In the genomic region with DNA sequence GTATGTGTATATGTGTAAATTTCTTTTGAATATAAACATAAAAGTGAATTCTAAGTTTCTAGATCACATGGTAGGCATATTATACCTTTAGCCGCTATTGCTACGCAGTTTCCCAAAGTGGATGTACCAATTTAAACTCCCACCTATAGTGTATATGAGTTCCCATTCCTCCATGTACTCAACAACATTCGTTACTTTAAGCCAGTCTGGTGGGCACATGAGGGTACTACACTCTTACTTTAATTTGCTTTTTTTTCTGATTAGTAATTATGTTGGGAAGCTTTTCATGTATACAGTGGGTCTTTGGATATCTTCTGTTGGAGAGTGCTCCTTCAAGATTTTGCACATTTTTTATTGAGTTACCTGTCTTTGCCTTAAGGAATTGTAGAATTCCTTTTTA, we compare ENCODE assay signal across 23 cellular contexts.
"Had no signal": no experiment of that assay in that cellular context is flagged by ENCODE, and none has a peak within 500 bp of the region (broad histone marks: within the 10 kb centered on the region; RNA-seq: fewer than 3 reads in every experiment).

No MANE protein-coding gene starts in this region.

- H3K4me1 ChIP-seq: gastrocnemius medialis, heart right ventricle, lower lobe of right lung, right atrium auricular region, tibial nerve had no signal

- H3K4me3 ChIP-seq: gastrocnemius medialis, heart right ventricle, lower lobe of right lung, right atrium auricular region, skin epidermis, tibial nerve had no signal

- H3K27ac Mint-ChIP-seq: activated CD8-positive, alpha-beta T cell treated with anti-CD3 and anti-CD28 coated beads for 36 hours; activated naive CD8-positive, alpha-beta T cell; activated T-cell treated with anti-CD3 and anti-CD28 coated beads, Interleukin-2, amount 50 U/mL, for 72 hours; brain; stimulated activated naive B cell treated with anti-CD40 and anti-IgM and Interleukin-4, amounts not matched to agents 10 μg/mL and 1 μg/mL and 100 μg/mL, for 72 hours had no signal

- H3K9me3 ChIP-seq: gastrocnemius medialis, heart right ventricle, lower lobe of right lung, neutrophil, right atrium auricular region, tibial nerve had no signal

- H3K4me1 Mint-ChIP-seq: brain; central memory CD8-positive, alpha-beta T cell; stimulated activated naive B cell treated with anti-CD40 and anti-IgM and Interleukin-4, amounts not matched to agents 10 μg/mL and 1 μg/mL and 100 μg/mL, for 72 hours had no signal

- H3K27me3 ChIP-seq: gastrocnemius medialis, heart right ventricle, neutrophil, right atrium auricular region, tibial nerve had no signal

- DNase-seq: activated CD4-positive, alpha-beta T cell treated with anti-CD3 and anti-CD28 coated beads for 4 hours; activated CD8-positive, alpha-beta memory T cell treated with anti-CD3 and anti-CD28 coated beads, Interleukin-2, amount 50 U/mL, for 4 hours; activated CD8-positive, alpha-beta T cell treated with anti-CD3 and anti-CD28 coated beads for 36 hours; activated gamma-delta T cell; activated T-cell treated with anti-CD3 and anti-CD28 coated beads, Interleukin-2, amount 50 U/mL, for 72 hours; amniotic stem cell; cortex of kidney; effector CD4-positive, alpha-beta T cell; gastrocnemius medialis; heart right ventricle; left cardiac atrium; lower lobe of right lung; stimulated activated CD4-positive, alpha-beta T cell treated with anti-CD3 and anti-CD28 coated beads, Interleukin-15, amount 100 ng/mL, for 24 hours; stimulated activated CD4-positive, alpha-beta T cell treated with anti-CD3 and anti-CD28 coated beads, Interleukin-4, amount 100 ng/mL, for 1 hour; stimulated activated naive B cell treated with anti-CD40 and anti-IgM and Interleukin-4, amounts not matched to agents 10 μg/mL and 1 μg/mL and 100 μg/mL, for 72 hours; T-helper 2 cell had no signal

- H3K4me3 Mint-ChIP-seq: activated CD8-positive, alpha-beta T cell treated with anti-CD3 and anti-CD28 coated beads for 36 hours; activated naive CD8-positive, alpha-beta T cell; activated T-cell treated with anti-CD3 and anti-CD28 coated beads, Interleukin-2, amount 50 U/mL, for 72 hours; brain; central memory CD8-positive, alpha-beta T cell; stimulated activated naive B cell treated with anti-CD40 and anti-IgM and Interleukin-4, amounts not matched to agents 10 μg/mL and 1 μg/mL and 100 μg/mL, for 72 hours had no signal

- ATAC-seq: activated CD8-positive, alpha-beta T cell treated with anti-CD3 and anti-CD28 coated beads for 36 hours; activated T-cell treated with anti-CD3 and anti-CD28 coated beads, Interleukin-2, amount 50 U/mL, for 72 hours; gastrocnemius medialis; heart right ventricle; left cardiac atrium; lower lobe of right lung; stimulated activated naive B cell treated with anti-CD40 and anti-IgM and Interleukin-4, amounts not matched to agents 10 μg/mL and 1 μg/mL and 100 μg/mL, for 72 hours had no signal

- H3K36me3 ChIP-seq: gastrocnemius medialis, heart right ventricle, lower lobe of right lung, neutrophil, right atrium auricular region, tibial nerve had no signal

- H3K27me3 Mint-ChIP-seq: activated CD8-positive, alpha-beta T cell treated with anti-CD3 and anti-CD28 coated beads for 36 hours; activated naive CD8-positive, alpha-beta T cell; central memory CD8-positive, alpha-beta T cell; stimulated activated naive B cell treated with anti-CD40 and anti-IgM and Interleukin-4, amounts not matched to agents 10 μg/mL and 1 μg/mL and 100 μg/mL, for 72 hours had no signal

- H3K27ac ChIP-seq: gastrocnemius medialis, heart right ventricle, lower lobe of right lung, neutrophil, right atrium auricular region, skin epidermis, tibial nerve had no signal

- H3K9me3 Mint-ChIP-seq: activated CD8-positive, alpha-beta T cell treated with anti-CD3 and anti-CD28 coated beads for 36 hours; brain; stimulated activated naive B cell treated with anti-CD40 and anti-IgM and Interleukin-4, amounts not matched to agents 10 μg/mL and 1 μg/mL and 100 μg/mL, for 72 hours had no signal

- H3K36me3 Mint-ChIP-seq: activated naive CD8-positive, alpha-beta T cell; brain; stimulated activated naive B cell treated with anti-CD40 and anti-IgM and Interleukin-4, amounts not matched to agents 10 μg/mL and 1 μg/mL and 100 μg/mL, for 72 hours had no signal
